Comparison of ENCODE assay signal across 9 cellular contexts in the genomic region with DNA sequence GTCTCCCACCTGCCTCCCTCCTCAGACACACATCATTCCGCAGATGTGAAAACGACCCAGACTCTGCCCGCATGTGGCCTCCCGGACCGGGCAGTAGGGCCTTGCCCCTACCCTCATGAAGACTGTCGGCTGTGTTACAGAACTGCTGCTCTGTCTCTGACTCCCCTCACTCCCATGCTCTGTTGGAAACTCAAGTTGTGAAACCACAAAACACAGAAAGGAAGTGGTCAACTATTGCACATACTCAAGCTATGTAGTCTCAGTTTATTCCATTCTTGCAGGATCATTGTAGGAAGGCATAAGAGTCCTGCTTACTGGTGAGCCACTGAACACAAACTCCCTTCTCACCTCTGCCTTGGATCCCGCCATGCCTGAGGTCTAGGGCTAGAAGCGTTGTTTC.
DNase-seq lines count a peak whose midpoint lies in the region; ATAC-seq and TF ChIP-seq lines count a peak whose summit lies in the region.
"Had no signal": no experiment of that assay in that cellular context is flagged by ENCODE, and none has a peak within 500 bp of the region (broad histone marks: within the 10 kb centered on the region; RNA-seq: fewer than 3 reads in every experiment).

No MANE protein-coding gene starts in this region.

- peak in 1 of 2 donors; percentile 14 for TF ChIP-seq POLR2A in Peyer's patch (IDR thresholded peaks at IDR 0.05)

- intact Hi-C loops in PC-3 (cut with micrococcal nuclease): no loop called here

- H3K9me3 Mint-ChIP-seq in stimulated activated naive B cell treated with anti-CD40 and anti-IgM and Interleukin-4, amounts not matched to agents 10 μg/mL and 1 μg/mL and 100 μg/mL, for 72 hours: peaks cover 0 to 3% of the 10 kb centered on the region in 2 donors

- DNase-seq in GM04504 (ENCODE audit: low read depth) (peak; percentile 73), PC-3 (peak; percentile 31), fibroblast of gingiva (ENCODE audit: low read depth) (peak; percentile 34), Peyer's patch (no peak), islet precursor cell (no peak), HUDEP-2 (lab: John Stamatoyannopoulos, UW; ENCODE audit: unreplicated experiment in 76 of 76) (no peak)
- DNase-seq in stimulated activated naive B cell treated with anti-CD40 and anti-IgM and Interleukin-4, amounts not matched to agents 10 μg/mL and 1 μg/mL and 100 μg/mL, for 72 hours: peak; percentile 8

- TF ChIP-seq CTCF in PC-3 (conservative IDR thresholded peaks at IDR 0.05; ENCODE audit: low read depth, low read length) (no peak), Peyer's patch (IDR thresholded peaks at IDR 0.05) (no peak)

- peaks cover 0 to 3% of the 10 kb centered on the region in 2 donors for H3K36me3 Mint-ChIP-seq in stimulated activated naive B cell treated with anti-CD40 and anti-IgM and Interleukin-4, amounts not matched to agents 10 μg/mL and 1 μg/mL and 100 μg/mL, for 72 hours

- H3K4me3 ChIP-seq in PC-3 (ENCODE audit: low read length): no peak overlapping the region
- no peak overlapping the region for H3K4me3 ChIP-seq in Peyer's patch
- H3K4me3 ChIP-seq: SJCRH30 had no signal

- H3K4me1 ChIP-seq in PC-3 (ENCODE audit: insufficient read depth, low read length) (no peaks in the 10 kb centered on the region), Peyer's patch (no peaks in the 10 kb centered on the region)

- H3K4me2 ChIP-seq in PC-3 (ENCODE audit: low read length): no peak overlapping the region

- H4K20me1 ChIP-seq in PC-3 (ENCODE audit: low read length): no peaks in the 10 kb centered on the region

- no peaks in the 10 kb centered on the region for H3K27me3 Mint-ChIP-seq in stimulated activated naive B cell treated with anti-CD40 and anti-IgM and Interleukin-4, amounts not matched to agents 10 μg/mL and 1 μg/mL and 100 μg/mL, for 72 hours

- peak; percentile 81 for ATAC-seq in GM21723 (IDR thresholded peaks at IDR 0.05; ENCODE audit: unreplicated experiment)
- no peak for ATAC-seq in PC-3
- peak; percentile 95 for ATAC-seq in stimulated activated naive B cell treated with anti-CD40 and anti-IgM and Interleukin-4, amounts not matched to agents 10 μg/mL and 1 μg/mL and 100 μg/mL, for 72 hours (replicated peaks)

- peaks cover 19 to 53% of the 10 kb centered on the region in 2 donors for H3K4me1 Mint-ChIP-seq in stimulated activated naive B cell treated with anti-CD40 and anti-IgM and Interleukin-4, amounts not matched to agents 10 μg/mL and 1 μg/mL and 100 μg/mL, for 72 hours

- CTCF ChIA-PET in PC-3 (lab: Charles Lee): no interaction called here

- H3K9me3 ChIP-seq in PC-3 (ENCODE audit: low read length): no peaks in the 10 kb centered on the region
- no peaks in the 10 kb centered on the region for H3K9me3 ChIP-seq in Peyer's patch
- H3K9me3 ChIP-seq: SJCRH30 had no signal

- no peaks in the 10 kb centered on the region for H3K79me2 ChIP-seq in PC-3 (ENCODE audit: low read length)

- no peak overlapping the region for H3K27ac ChIP-seq in PC-3 (ENCODE audit: low read length)
- peak overlapping the region in 2 of 4 donors; percentile 23 to 29 for H3K27ac ChIP-seq in Peyer's patch
- H3K27ac ChIP-seq: SJCRH30 had no signal

- no peaks in the 10 kb centered on the region for H3F3A ChIP-seq in PC-3 (ENCODE audit: low read length, unreplicated experiment)

- H3K36me3 ChIP-seq in PC-3 (ENCODE audit: low read depth, low read length) (no peaks in the 10 kb centered on the region), Peyer's patch (no peaks in the 10 kb centered on the region)
- H3K36me3 ChIP-seq: SJCRH30 had no signal

- peak overlapping the region; percentile 70 for H3K27ac Mint-ChIP-seq in stimulated activated naive B cell treated with anti-CD40 and anti-IgM and Interleukin-4, amounts not matched to agents 10 μg/mL and 1 μg/mL and 100 μg/mL, for 72 hours

- POLR2A ChIA-PET in PC-3 (lab: Charles Lee; ENCODE audit: unreplicated experiment): no interaction called here

- no peaks in the 10 kb centered on the region for H3K9me2 ChIP-seq in PC-3 (replicated peaks; ENCODE audit: low read length)

- H3K4me3 Mint-ChIP-seq in stimulated activated naive B cell treated with anti-CD40 and anti-IgM and Interleukin-4, amounts not matched to agents 10 μg/mL and 1 μg/mL and 100 μg/mL, for 72 hours: peak overlapping the region; percentile 52 to 75

- H3K9ac ChIP-seq in PC-3 (ENCODE audit: low read length): no peak overlapping the region

- BruUV-seq in PC-3 (replicated peaks; lab: Mats Ljungman, UMichigan): no TSS peak

- H3K27me3 ChIP-seq in PC-3 (ENCODE audit: low read length) (no peaks in the 10 kb centered on the region), Peyer's patch (no peaks in the 10 kb centered on the region)
- H3K27me3 ChIP-seq: SJCRH30 had no signal

- H2AFZ ChIP-seq in PC-3 (ENCODE audit: low read length): no peak overlapping the region

Comparison
In these comparisons a context has a peak if more than half of its experiments do, and no peak if none do; other contexts are left out.
1. DNase-seq: peak in GM04504 (single experiment), PC-3 (single experiment), fibroblast of gingiva (single experiment) and stimulated activated naive B cell treated with anti-CD40 and anti-IgM and Interleukin-4, amounts not matched to agents 10 μg/mL and 1 μg/mL and 100 μg/mL, for 72 hours (single experiment); none in Peyer's patch (0 of 3), islet precursor cell (single experiment) and HUDEP-2 (0 of 76).